ENCODE assay signal across 7 cellular contexts in genomic region chr19:34816708-34817107, GRCh38.
"Had no signal": no experiment of that assay in that cellular context is flagged by ENCODE, and none has a peak within 500 bp of the region (broad histone marks: within the 10 kb centered on the region; RNA-seq: fewer than 3 reads in every experiment).

No MANE protein-coding gene starts in this region.

- DNase-seq: GM23248, GOT3, H7, IMR-90 had no signal

- H3K4me1 ChIP-seq: HAP-1 had no signal

- H3K36me3 ChIP-seq: HAP-1 had no signal

- H3K27ac ChIP-seq: GM23248 had no signal

- ATAC-seq: HCT116, K562 had no signal

- H3K4me3 ChIP-seq: GM23248, HAP-1, K562 had no signal

- H3K9me3 ChIP-seq: HAP-1 had no signal
